8 cellular contexts compared by ENCODE assay signal in the genomic region with DNA sequence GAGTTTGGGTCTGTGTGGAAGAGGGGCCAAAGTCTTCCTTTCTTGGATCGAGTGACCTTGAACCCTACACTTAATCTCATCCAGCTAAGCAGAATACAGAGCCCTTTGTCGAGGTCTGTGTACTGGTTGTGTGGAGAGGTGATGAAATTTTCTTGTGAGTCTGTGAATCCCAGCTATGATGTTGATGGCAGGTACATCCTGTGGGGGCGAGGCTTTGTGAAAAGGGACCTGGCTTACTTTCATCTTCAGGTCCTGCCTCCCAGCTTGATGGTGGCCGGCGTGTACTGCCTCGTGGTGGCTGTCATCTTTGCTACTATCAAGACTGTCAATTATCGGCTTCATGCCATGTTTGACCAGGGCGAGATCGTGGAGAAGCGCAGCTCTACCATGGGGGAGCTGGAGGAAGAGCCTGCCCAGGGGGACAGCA. TPM values are rescaled to one million over a fixed set of nuclear protein-coding genes. Genes with fewer than 3 reads are reported as not detected.
DNase-seq lines count a peak whose midpoint lies in the region; ATAC-seq and TF ChIP-seq lines count a peak whose summit lies in the region.

No MANE protein-coding gene starts in this region.

- H4K20me1 ChIP-seq in GM23338 (replicated peaks; ENCODE audit: insufficient read depth), result peaks cover 14% of the 10 kb centered on the region

- H3K9me3 Mint-ChIP-seq in GM23338, result no peaks in the 10 kb centered on the region; the same call in 2 of the 3 replicates

- peaks cover 16% of the 10 kb centered on the region for H3K4me1 Mint-ChIP-seq in GM23338

- H3F3A ChIP-seq in GM23338 (replicated peaks; ENCODE audit: low read depth), result peaks cover 7% of the 10 kb centered on the region

- 60% methylated on average over 1 of the region's 10 CpGs; no CpG with 5 or more reads in 1 of the 2 donors for WGBS in gastroesophageal sphincter (ENCODE audit: low coverage in 1 of 2), 2 donors

- peaks cover 28% of the 10 kb centered on the region for H3K79me2 ChIP-seq in GM23338 (replicated peaks; ENCODE audit: insufficient read depth)

- ATAC-seq in GM23338 (no peak), gastroesophageal sphincter (no peak), GM19324 (IDR thresholded peaks at IDR 0.05; ENCODE audit: low FRiP score, unreplicated experiment) (no peak), GM18498 (IDR thresholded peaks at IDR 0.05; ENCODE audit: unreplicated experiment) (no peak), HG03565 (IDR thresholded peaks at IDR 0.05; ENCODE audit: unreplicated experiment) (no peak)

- peak overlapping the region; percentile 58 for H3K4me3 ChIP-seq in GM23338
- H3K4me3 ChIP-seq in WI38 (ENCODE audit: low read depth, low read length), result peak overlapping the region; percentile 82
- peak overlapping the region; percentile 86 to 99 for H3K4me3 ChIP-seq in gastroesophageal sphincter
- peak overlapping the region; percentile 68 to 80 (median 79) for H3K4me3 ChIP-seq in skeletal muscle tissue (ENCODE audit: low read length in 3 of 3)

- H3K27ac Mint-ChIP-seq in GM23338, result peak overlapping the region; percentile 93

- H3K27me3 ChIP-seq in GM23338 (ENCODE audit: insufficient read depth) (no peaks in the 10 kb centered on the region), gastroesophageal sphincter (no peaks in the 10 kb centered on the region), skeletal muscle tissue (ENCODE audit: control insufficient read depth in 3 of 3, insufficient read depth in 3 of 3, low read length in 3 of 3) (no peaks in the 10 kb centered on the region)

- no peaks in the 10 kb centered on the region for H3K9me2 ChIP-seq in GM23338 (ENCODE audit: insufficient read depth)

- H3K4me2 ChIP-seq in GM23338, result peak overlapping the region; percentile 97

- peak overlapping the region; percentile 94 for H3K4me3 Mint-ChIP-seq in GM23338

- no peak for TF ChIP-seq EP300 in gastroesophageal sphincter (IDR thresholded peaks at IDR 0.05)

- no peak for TF ChIP-seq POLR2A in gastroesophageal sphincter (IDR thresholded peaks at IDR 0.05)

- TF ChIP-seq CTCF in GM23338 (conservative IDR thresholded peaks at IDR 0.05; ENCODE audit: low read depth in 2 of 2), result no peak
- TF ChIP-seq CTCF in WI38 (IDR thresholded peaks at IDR 0.05; ENCODE audit: low read depth, low read length), result no peak
- no peak for TF ChIP-seq CTCF in gastroesophageal sphincter (IDR thresholded peaks at IDR 0.05)

- H3K4me1 ChIP-seq in GM23338 (ENCODE audit: insufficient read depth) (peaks cover 14% of the 10 kb centered on the region; the same call in 1 of the 2 replicates), gastroesophageal sphincter (peaks cover 0 to 48% (median 29%) of the 10 kb centered on the region in 3 donors), skeletal muscle tissue (ENCODE audit: control insufficient read depth in 3 of 3, insufficient read depth in 3 of 3, low read length in 3 of 3) (peaks cover 33 to 38% (median 36%) of the 10 kb centered on the region in 3 donors)

- H3K9me3 ChIP-seq in gastroesophageal sphincter, result no peaks in the 10 kb centered on the region
- no peaks in the 10 kb centered on the region for H3K9me3 ChIP-seq in skeletal muscle tissue (ENCODE audit: control insufficient read depth in 3 of 3, low read length in 3 of 3)

- H3K36me3 ChIP-seq in GM23338 (ENCODE audit: insufficient read depth) (no peaks in the 10 kb centered on the region; the same call in 1 of the 2 replicates), gastroesophageal sphincter (peaks cover 0 to 56% of the 10 kb centered on the region in 2 donors), skeletal muscle tissue (ENCODE audit: control insufficient read depth in 3 of 3, insufficient read depth in 3 of 3, low read length in 3 of 3) (peaks cover 36 to 43% (median 38%) of the 10 kb centered on the region in 3 donors)

- DNase-seq in GM23338 (ENCODE audit: low spot score), result no peak
- DNase-seq in medulla oblongata (ENCODE audit: extremely low spot score), result no peak

- H3K27me3 Mint-ChIP-seq in GM23338 (ENCODE audit: insufficient read depth, low read depth, poor library complexity), result peaks cover 26% of the 10 kb centered on the region

- H3K36me3 Mint-ChIP-seq in GM23338 (ENCODE audit: low read depth), result peaks cover 23% of the 10 kb centered on the region

- H2AFZ ChIP-seq in GM23338, result no peak overlapping the region

- H3K27ac ChIP-seq in GM23338 (ENCODE audit: low read depth) (0 out of 2 replicates have a peak overlapping the region, but pooled peaks have one; percentile 50), gastroesophageal sphincter (peak overlapping the region in 3 of 4 donors; percentile 83 to 95 (median 94)), skeletal muscle tissue (ENCODE audit: low read depth, low read length) (peak overlapping the region; percentile 92)

- H3K9ac ChIP-seq in skeletal muscle tissue (ENCODE audit: low read depth in 1 of 3, low read length in 3 of 3), result peak overlapping the region; percentile 73 to 87 (median 80)

TF ChIP-seq in GM23338, 12 proteins besides CTCF, POLR2A, EP300 and RAD21:
- no peak for TF ChIP-seq ZNF331 (CRISPR knock-in tag; IDR thresholded peaks at IDR 0.05; ENCODE audit: low read depth)
- TF ChIP-seq STAT1 (IDR thresholded peaks at IDR 0.05; ENCODE audit: unreplicated experiment), result no peak
- no peak for TF ChIP-seq ZNF114 (CRISPR knock-in tag; IDR thresholded peaks at IDR 0.05)
- TF ChIP-seq CREB1 (CRISPR knock-in tag; IDR thresholded peaks at IDR 0.05; ENCODE audit: low read depth), result no peak
TF ChIP-seq in GM23338: peak in this region for 0.

RNA-seq across cellular contexts. Expression of gene PCNX3, which starts 1.0 kb away (rescaled TPM):
- 41.2 and 52.2 TPM in 2 replicates for total RNA-seq in GM23338 (2014; rRNA removed; shearing (Covaris generic))
- 7.3 and 8.7 TPM in 2 replicates for polyA plus RNA-seq in GM23338 (2016; fragmentation: Nextera tagmentation; extraction: Ambion mirVana)
- total RNA-seq in gastroesophageal sphincter, result 10 to 100 TPM; 15.9 to 40.1 (median 19.3) TPM
- 4.7 TPM for total RNA-seq in skeletal muscle tissue

RNA-seq across cellular contexts. Expression of gene MAP3K11, which starts 2.6 kb away (rescaled TPM):
- total RNA-seq in GM23338 (2014; rRNA removed; shearing (Covaris generic)), result 32.8 and 38.6 TPM in 2 replicates
- 19.8 and 20.8 TPM in 2 replicates for polyA plus RNA-seq in GM23338 (2016; fragmentation: Nextera tagmentation; extraction: Ambion mirVana)
- 10 to 100 TPM; 20.5 to 35.3 (median 28.0) TPM for total RNA-seq in gastroesophageal sphincter
- 23.0 TPM for total RNA-seq in skeletal muscle tissue

RNA-seq across cellular contexts. Expression of gene KCNK7, which starts 21.0 kb away (rescaled TPM):
- not detected in 2 replicates for total RNA-seq in GM23338 (2014; rRNA removed; shearing (Covaris generic))
- 0.24 and 0.60 TPM in 2 replicates for polyA plus RNA-seq in GM23338 (2016; fragmentation: Nextera tagmentation; extraction: Ambion mirVana)
- total RNA-seq in gastroesophageal sphincter, result 1 to 10 TPM in 1 of 4 donors, under 1 TPM in 2, not detected in 1; 0.40 to 1.5 (median 0.93) TPM
- total RNA-seq in skeletal muscle tissue, result not detected

RNA-seq across cellular contexts. Expression of gene SIPA1, which starts 21.3 kb away (rescaled TPM):
- total RNA-seq in GM23338 (2014; rRNA removed; shearing (Covaris generic)), result 54.6 and 56.7 TPM in 2 replicates
- polyA plus RNA-seq in GM23338 (2016; fragmentation: Nextera tagmentation; extraction: Ambion mirVana), result 50.1 and 75.5 TPM in 2 replicates
- total RNA-seq in gastroesophageal sphincter (10 to 100 TPM; 32.9 to 45.0 (median 38.3) TPM), skeletal muscle tissue (15.7 TPM)

RNA-seq across cellular contexts. Expression of gene EHBP1L1, which starts 40.7 kb away (rescaled TPM):
- total RNA-seq in GM23338 (2014; rRNA removed; shearing (Covaris generic)), result 10.9 and 12.6 TPM in 2 replicates
- 1.4 and 2.9 TPM in 2 replicates for polyA plus RNA-seq in GM23338 (2016; fragmentation: Nextera tagmentation; extraction: Ambion mirVana)
- total RNA-seq in gastroesophageal sphincter, result 100 to 1,000 TPM; 172 to 329 (median 202) TPM
- 157 TPM for total RNA-seq in skeletal muscle tissue
